Comparison of ENCODE assay signal across 21 cellular contexts in genomic region chr10:32180354-32181280, GRCh38.
DNase-seq lines count a peak whose midpoint lies in the region; ATAC-seq, FAIRE-seq and TF ChIP-seq lines count a peak whose summit lies in the region.
"Had no signal": no experiment of that assay in that cellular context is flagged by ENCODE, and none has a peak within 500 bp of the region (broad histone marks: within the 10 kb centered on the region; RNA-seq: fewer than 3 reads in every experiment).

No MANE protein-coding gene starts in this region.

- no peak for FAIRE-seq in pancreas (lab: Jason Lieb, UNC)
- FAIRE-seq: GM12878, H54 had no signal

- ATAC-seq in pancreas (peak; percentile 57 to 88 (median 76)), aorta (ENCODE audit: low FRiP score) (peak; percentile 11), GM21447 (IDR thresholded peaks at IDR 0.05; ENCODE audit: unreplicated experiment) (no peak), GM18909 (IDR thresholded peaks at IDR 0.05; ENCODE audit: poor library complexity, unreplicated experiment) (no peak)
- ATAC-seq: GM12878, PC-3 had no signal

- H3K4me1 ChIP-seq in pancreas (no peaks in the 10 kb centered on the region), aorta (ENCODE audit: control insufficient read depth in 1 of 2, insufficient read depth in 2 of 2, low read length in 2 of 2) (no peaks in the 10 kb centered on the region)

- DNase-seq in HFF-Myc (ENCODE audit: extremely low read depth, low read depth) = peak; percentile 15
- peak; percentile 18 for DNase-seq in fibroblast of mammary gland (ENCODE audit: low read depth)
- DNase-seq in pancreas = no peak
- DNase-seq in aorta = no peak
- no peak for DNase-seq in A172 (ENCODE audit: low spot score)
- DNase-seq: ACHN; CD4-positive, CD25-positive, alpha-beta regulatory T cell; EL; NCI-H1417; NCI-H187 treated with DMSO at 0.1 percent for 48 hours; NCI-H2227 treated with DMSO at 0.1 percent for 48 hours; NCI-H510A treated with DMSO at 0.1 percent for 48 hours; NCI-H82; PC-3; RPMI8226 had no signal

- WGBS in pancreas, 2 donors = 59 to 62% methylated on average over 18 of the region's 18 CpGs
- 54% methylated on average over 18 of the region's 18 CpGs for WGBS in aorta, 2 donors

- H3K9me3 ChIP-seq in pancreas (no peaks in the 10 kb centered on the region), aorta (ENCODE audit: control insufficient read depth, low read length) (no peaks in the 10 kb centered on the region)
- H3K9me3 ChIP-seq: Caco-2 had no signal

- TF ChIP-seq CTCF in HFF-Myc (IDR thresholded peaks at IDR 0.05; ENCODE audit: low read depth, low read length, missing control alignments) = no peak
- no peak for TF ChIP-seq CTCF in fibroblast of mammary gland (conservative IDR thresholded peaks at IDR 0.05; ENCODE audit: control insufficient read depth, insufficient read depth, low read depth, low read length)
- TF ChIP-seq CTCF in pancreas (IDR thresholded peaks at IDR 0.05) = no peak

- peak overlapping the region in 1 of 4 donors; percentile 41 for H3K27ac ChIP-seq in pancreas
- peak overlapping the region; percentile 12 to 55 for H3K27ac ChIP-seq in aorta (ENCODE audit: low read depth in 1 of 2, low read length in 2 of 2)
- H3K27ac ChIP-seq: HL-60 had no signal

- no peaks in the 10 kb centered on the region for H3K36me3 ChIP-seq in pancreas
- no peaks in the 10 kb centered on the region for H3K36me3 ChIP-seq in aorta (ENCODE audit: control insufficient read depth in 1 of 2, insufficient read depth in 2 of 2, low read length in 1 of 2)

- H3K27me3 ChIP-seq in pancreas (no peaks in the 10 kb centered on the region), aorta (ENCODE audit: control insufficient read depth in 1 of 2, insufficient read depth in 2 of 2, low read length in 1 of 2) (no peaks in the 10 kb centered on the region)

- intact Hi-C loops in pancreas (cut with DNase I) (no loop called here), aorta (cut with DNase I) (no loop called here)

- H3K4me3 ChIP-seq in HFF-Myc (replicated peaks; ENCODE audit: low read depth, low read length) = no peak overlapping the region
- no peak overlapping the region for H3K4me3 ChIP-seq in fibroblast of mammary gland (ENCODE audit: control insufficient read depth, low read depth, low read length)
- no peak overlapping the region for H3K4me3 ChIP-seq in pancreas
- H3K4me3 ChIP-seq in aorta (ENCODE audit: low read length in 2 of 2) = no peak overlapping the region
- H3K4me3 ChIP-seq: GM12878 had no signal

Comparison
In these comparisons a context has a peak if more than half of its experiments do, and no peak if none do; other contexts are left out.
1. DNase-seq: peak in HFF-Myc (single experiment) and fibroblast of mammary gland (single experiment); none in pancreas (0 of 6), aorta (0 of 2) and A172 (single experiment).
2. ATAC-seq: peak in pancreas (4 of 4) and aorta (single experiment); none in GM21447 (single experiment) and GM18909 (single experiment).